In genomic region chr17:77571562-77571981, GRCh38 we compare ENCODE assay signal across 8 cellular contexts.
DNase-seq lines count a peak whose midpoint lies in the region; ATAC-seq and TF ChIP-seq lines count a peak whose summit lies in the region.

No MANE protein-coding gene starts in this region.

- no peak overlapping the region for H3K27ac ChIP-seq in GM23338 (ENCODE audit: low read depth)
- H3K27ac ChIP-seq in foreskin keratinocyte = no peak overlapping the region

- H3K9me2 ChIP-seq in GM23338 (ENCODE audit: insufficient read depth) = no peaks in the 10 kb centered on the region

- H3K36me3 Mint-ChIP-seq in GM23338 (ENCODE audit: low read depth) = no peaks in the 10 kb centered on the region
- no peaks in the 10 kb centered on the region for H3K36me3 Mint-ChIP-seq in T-helper 2 cell treated with Interferon-gamma antibody and Interleukin-4, amounts not matched to agents 5 μg/mL and 100 μg/mL, for 36 hours (ENCODE audit: low read depth)

- H3K4me2 ChIP-seq in GM23338 = peak overlapping the region; percentile 60

- peak overlapping the region; percentile 16; the same call in 1 of the 3 replicates for H3K4me3 Mint-ChIP-seq in GM23338
- peak overlapping the region; percentile 70 for H3K4me3 Mint-ChIP-seq in T-helper 2 cell treated with Interferon-gamma antibody and Interleukin-4, amounts not matched to agents 5 μg/mL and 100 μg/mL, for 36 hours

- H3K27ac Mint-ChIP-seq in GM23338 = no peak overlapping the region
- no peak overlapping the region for H3K27ac Mint-ChIP-seq in T-helper 2 cell treated with Interferon-gamma antibody and Interleukin-4, amounts not matched to agents 5 μg/mL and 100 μg/mL, for 36 hours

- peaks cover 17% of the 10 kb centered on the region for H3K4me1 Mint-ChIP-seq in GM23338
- peaks cover 8% of the 10 kb centered on the region for H3K4me1 Mint-ChIP-seq in T-helper 2 cell treated with Interferon-gamma antibody and Interleukin-4, amounts not matched to agents 5 μg/mL and 100 μg/mL, for 36 hours (ENCODE audit: low read depth)

- H3K4me1 ChIP-seq in GM23338 (ENCODE audit: insufficient read depth) (peaks cover 15% of the 10 kb centered on the region), foreskin keratinocyte (no peaks in the 10 kb centered on the region)

- no peaks in the 10 kb centered on the region; the same call in 2 of the 3 replicates for H3K9me3 Mint-ChIP-seq in GM23338
- H3K9me3 Mint-ChIP-seq in T-helper 2 cell treated with Interferon-gamma antibody and Interleukin-4, amounts not matched to agents 5 μg/mL and 100 μg/mL, for 36 hours = no peaks in the 10 kb centered on the region

- no peaks in the 10 kb centered on the region for H3K79me2 ChIP-seq in GM23338 (replicated peaks; ENCODE audit: insufficient read depth)

- H3F3A ChIP-seq in GM23338 (replicated peaks; ENCODE audit: low read depth) = no peaks in the 10 kb centered on the region

- no peaks in the 10 kb centered on the region for H3K27me3 ChIP-seq in GM23338 (ENCODE audit: insufficient read depth)
- peaks cover 50% of the 10 kb centered on the region for H3K27me3 ChIP-seq in foreskin keratinocyte

- H3K36me3 ChIP-seq in GM23338 (ENCODE audit: insufficient read depth) = no peaks in the 10 kb centered on the region

- no peaks in the 10 kb centered on the region for H4K20me1 ChIP-seq in GM23338 (replicated peaks; ENCODE audit: insufficient read depth)

- H3K4me3 ChIP-seq in GM23338 (peak overlapping the region; percentile 28; the same call in 1 of the 2 replicates), fibroblast of villous mesenchyme (ENCODE audit: low read depth, low read length) (no peak overlapping the region)

- peak overlapping the region; percentile 45; the same call in 1 of the 2 replicates for H2AFZ ChIP-seq in GM23338

- DNase-seq in GM23338 (ENCODE audit: low spot score) = no peak
- DNase-seq in T-helper 2 cell treated with Interferon-gamma antibody and Interleukin-4, amounts not matched to agents 5 μg/mL and 100 μg/mL, for 36 hours (ENCODE audit: low spot score) = no peak
- peak; percentile 46 for DNase-seq in fibroblast of villous mesenchyme (ENCODE audit: low read depth)
- peak; percentile 80 for DNase-seq in retina
- no peak for DNase-seq in HT-29 (ENCODE audit: low spot score)
- DNase-seq in SKM-1 treated with dmso at 0.1 percent for 144 hours (lab: John Stamatoyannopoulos, UW; ENCODE audit: unreplicated experiment) = no peak
- DNase-seq in HK-2 (ENCODE audit: unreplicated experiment) = no peak
- DNase-seq in foreskin keratinocyte = no peak

- ATAC-seq in GM23338 (no peak), foreskin keratinocyte (no peak)

- H3K27me3 Mint-ChIP-seq in GM23338 (ENCODE audit: insufficient read depth, low read depth, poor library complexity) = peaks cover 14% of the 10 kb centered on the region
- peaks cover 43% of the 10 kb centered on the region for H3K27me3 Mint-ChIP-seq in T-helper 2 cell treated with Interferon-gamma antibody and Interleukin-4, amounts not matched to agents 5 μg/mL and 100 μg/mL, for 36 hours (ENCODE audit: low read depth)

- TF ChIP-seq CTCF in GM23338 (conservative IDR thresholded peaks at IDR 0.05; ENCODE audit: low read depth in 2 of 2) = no peak
- no peak for TF ChIP-seq CTCF in fibroblast of villous mesenchyme (IDR thresholded peaks at IDR 0.05; ENCODE audit: insufficient read depth, low read depth, low read length)
- TF ChIP-seq CTCF in foreskin keratinocyte (conservative IDR thresholded peaks at IDR 0.05) = no peak

TF ChIP-seq in GM23338, 12 proteins besides CTCF, POLR2A, EP300 and RAD21:
- TF ChIP-seq JUNB (IDR thresholded peaks at IDR 0.05; ENCODE audit: unreplicated experiment) (no peak), ZNF114 (CRISPR knock-in tag; IDR thresholded peaks at IDR 0.05) (no peak)
TF ChIP-seq in GM23338: peak in this region for 0.

Comparison
In these comparisons a context has a peak if more than half of its experiments do, and no peak if none do; other contexts are left out.
1. DNase-seq: peak in fibroblast of villous mesenchyme (single experiment) and retina (single experiment); none in GM23338 (single experiment), T-helper 2 cell treated with Interferon-gamma antibody and Interleukin-4, amounts not matched to agents 5 μg/mL and 100 μg/mL, for 36 hours (single experiment), HT-29 (single experiment), SKM-1 treated with dmso at 0.1 percent for 144 hours (single experiment), HK-2 (single experiment) and foreskin keratinocyte (0 of 2).